ENCODE assay signal across 1 cellular context in the genomic region with DNA sequence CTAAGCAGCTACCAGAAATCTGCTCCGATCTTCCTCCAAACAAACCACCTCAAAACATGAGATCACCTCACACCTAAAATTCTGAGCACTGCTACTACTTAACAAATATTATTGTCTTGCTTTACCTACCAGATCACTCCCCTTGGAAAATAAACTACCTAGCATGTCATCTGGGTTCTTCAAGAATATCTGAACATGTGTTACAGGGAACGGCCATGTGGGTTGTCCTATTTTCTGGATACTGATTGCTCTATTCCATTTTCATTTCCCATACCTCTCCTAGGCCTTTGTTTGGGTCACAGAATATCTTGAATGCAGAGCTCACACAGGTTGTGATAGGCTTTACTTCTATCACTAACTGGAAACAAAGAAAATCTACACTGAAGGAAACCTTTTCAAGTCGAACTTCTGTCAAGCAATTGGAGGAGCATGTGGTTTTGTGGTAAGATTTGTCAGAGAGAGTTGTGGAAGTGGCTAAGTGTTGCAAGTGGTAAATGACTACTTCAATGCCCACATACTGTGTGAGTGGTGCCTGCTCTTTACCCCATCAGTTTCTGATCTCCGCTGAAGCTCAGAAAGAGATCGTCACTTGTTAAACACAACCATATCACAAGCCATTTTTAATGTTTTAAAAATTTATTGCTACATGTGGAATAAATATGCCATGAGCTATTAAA.
TF ChIP-seq lines count a peak whose summit lies in the region.

No MANE protein-coding gene starts in this region.

TF ChIP-seq in IMR-90, 13 proteins besides CTCF, POLR2A, EP300 and RAD21 (continued from another document):
- TF ChIP-seq, protein P1, sequence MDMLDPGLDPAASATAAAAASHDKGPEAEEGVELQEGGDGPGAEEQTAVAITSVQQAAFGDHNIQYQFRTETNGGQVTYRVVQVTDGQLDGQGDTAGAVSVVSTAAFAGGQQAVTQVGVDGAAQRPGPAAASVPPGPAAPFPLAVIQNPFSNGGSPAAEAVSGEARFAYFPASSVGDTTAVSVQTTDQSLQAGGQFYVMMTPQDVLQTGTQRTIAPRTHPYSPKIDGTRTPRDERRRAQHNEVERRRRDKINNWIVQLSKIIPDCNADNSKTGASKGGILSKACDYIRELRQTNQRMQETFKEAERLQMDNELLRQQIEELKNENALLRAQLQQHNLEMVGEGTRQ (IDR thresholded peaks at IDR 0.05; ENCODE audit: low read depth, low read length) = no peak
- TF ChIP-seq NFE2L2 (IDR thresholded peaks at IDR 0.05; ENCODE audit: low read depth, low read length) = no peak
